ENCODE assay signal across 12 cellular contexts in genomic region chr22:39665661-39666431, GRCh38.
"Had no signal": no experiment of that assay in that cellular context is flagged by ENCODE, and none has a peak within 500 bp of the region (broad histone marks: within the 10 kb centered on the region; RNA-seq: fewer than 3 reads in every experiment).

No MANE protein-coding gene starts in this region.

- H3K4me1 ChIP-seq: pancreas had no signal

- H3K4me3 Mint-ChIP-seq: activated naive CD4-positive, alpha-beta T cell treated with anti-CD3 and anti-CD28 coated beads, Interleukin-2, amount 10 ng/mL, durations not matched to agents 7 days and 5 days; activated T-helper 17 cell treated with anti-CD3 and anti-CD28 coated beads, Interleukin-2, amount 50 U/mL, for 72 hours; stimulated activated naive CD8-positive, alpha-beta T cell treated with anti-CD3 and anti-CD28 coated beads, Interleukin-15, amount 100 ng/mL, for 72 hours had no signal

- H3K27ac ChIP-seq: cardiac muscle cell, dorsolateral prefrontal cortex, pancreas had no signal

- H3K9me3 ChIP-seq: pancreas had no signal

- ATAC-seq: activated CD4-positive, CD25-positive, alpha-beta regulatory T cell treated with anti-CD3 and anti-CD28 coated beads, Interleukin-2, amount 50 U/mL, for 24 hours; activated T-helper 17 cell treated with anti-CD3 and anti-CD28 coated beads, Interleukin-2, amount 50 U/mL, for 72 hours; esophagus mucosa; left lobe of liver; sciatic nerve; stimulated activated naive CD8-positive, alpha-beta T cell treated with anti-CD3 and anti-CD28 coated beads, Interleukin-15, amount 100 ng/mL, for 72 hours had no signal

- H3K27ac Mint-ChIP-seq: activated naive CD4-positive, alpha-beta T cell treated with anti-CD3 and anti-CD28 coated beads, Interleukin-2, amount 10 ng/mL, durations not matched to agents 7 days and 5 days; activated T-helper 17 cell treated with anti-CD3 and anti-CD28 coated beads, Interleukin-2, amount 50 U/mL, for 72 hours had no signal

- DNase-seq: activated naive CD4-positive, alpha-beta T cell treated with anti-CD3 and anti-CD28 coated beads, Interleukin-2, amount 10 ng/mL, durations not matched to agents 7 days and 5 days; activated T-cell treated with anti-CD3 and anti-CD28 coated beads for 4 hours; dorsolateral prefrontal cortex; pancreas; stimulated activated naive CD8-positive, alpha-beta T cell treated with anti-CD3 and anti-CD28 coated beads, Interleukin-15, amount 100 ng/mL, for 72 hours; T-helper 9 cell had no signal

- H3K27me3 Mint-ChIP-seq: activated T-helper 17 cell treated with anti-CD3 and anti-CD28 coated beads, Interleukin-2, amount 50 U/mL, for 72 hours had no signal

- H3K4me3 ChIP-seq: cardiac muscle cell, dorsolateral prefrontal cortex, pancreas had no signal

- H3K36me3 ChIP-seq: cardiac muscle cell, pancreas had no signal
